Comparison of ENCODE assay signal across 1 cellular context in the genomic region with DNA sequence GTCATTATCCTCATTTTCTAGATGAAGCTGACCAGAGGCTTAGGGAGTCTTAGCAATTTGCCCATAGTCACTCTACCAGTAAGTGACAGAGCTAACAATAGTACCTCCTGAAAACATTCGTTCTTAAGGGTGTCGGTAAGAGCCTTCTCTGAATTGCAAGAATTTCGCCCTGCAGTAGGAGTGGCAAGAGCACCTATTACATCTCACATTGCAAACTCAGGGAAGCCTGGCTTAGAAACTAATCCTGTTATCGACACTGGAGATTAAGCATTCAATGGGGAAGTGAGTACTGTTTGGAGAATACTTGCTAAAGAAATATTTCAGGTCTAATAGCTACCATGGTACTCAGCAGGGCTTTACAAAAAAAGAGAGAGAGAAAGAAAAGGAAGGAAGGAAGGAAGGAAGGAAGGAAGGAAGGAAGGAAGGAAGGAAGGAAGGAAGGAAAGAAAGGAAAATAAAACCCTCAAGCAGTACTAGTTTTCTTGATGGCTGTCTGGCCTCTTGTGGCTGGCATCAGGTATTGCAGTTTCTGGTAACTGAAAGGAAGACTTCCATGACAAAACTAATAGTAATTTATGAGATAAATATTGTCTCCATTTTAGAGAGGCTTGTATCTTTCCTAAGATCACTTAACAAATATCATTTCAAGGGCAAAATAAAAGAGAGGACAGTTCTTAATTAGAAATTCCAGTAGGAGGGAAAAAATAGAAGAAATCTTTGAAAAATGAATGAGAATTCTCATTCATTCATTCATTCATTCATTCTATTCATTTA.
TF ChIP-seq lines count a peak whose summit lies in the region.

No MANE protein-coding gene starts in this region.

TF ChIP-seq in H1, 55 proteins besides CTCF, POLR2A, EP300 and RAD21:
- no peak for TF ChIP-seq ASH2L (IDR thresholded peaks at IDR 0.05; ENCODE audit: low read length)
- no peak for TF ChIP-seq YY1 (IDR thresholded peaks at IDR 0.05; ENCODE audit: low read depth, low read length)
- TF ChIP-seq CHD1 (IDR thresholded peaks at IDR 0.05; ENCODE audit: low read depth, low read length) = no peak
- TF ChIP-seq, protein P1, sequence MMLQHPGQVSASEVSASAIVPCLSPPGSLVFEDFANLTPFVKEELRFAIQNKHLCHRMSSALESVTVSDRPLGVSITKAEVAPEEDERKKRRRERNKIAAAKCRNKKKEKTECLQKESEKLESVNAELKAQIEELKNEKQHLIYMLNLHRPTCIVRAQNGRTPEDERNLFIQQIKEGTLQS (IDR thresholded peaks at IDR 0.05; ENCODE audit: insufficient read depth, low read depth, low read length) = no peak
- TF ChIP-seq RFX5 (IDR thresholded peaks at IDR 0.05; ENCODE audit: borderline replicate concordance, low read depth, low read length) = no peak
- no peak for TF ChIP-seq SP2 (IDR thresholded peaks at IDR 0.05; ENCODE audit: low read length)
- no peak for TF ChIP-seq MAFK (IDR thresholded peaks at IDR 0.05; ENCODE audit: low read depth, low read length)
